Comparison of ENCODE assay signal across 31 cellular contexts in genomic region chr15:79957741-79958140, GRCh38. TPM values are rescaled to one million over a fixed set of nuclear protein-coding genes. Genes with fewer than 3 reads are reported as not detected.
"Had no signal": no experiment of that assay in that cellular context is flagged by ENCODE, and none has a peak within 500 bp of the region (broad histone marks: within the 10 kb centered on the region; RNA-seq: fewer than 3 reads in every experiment).

No MANE protein-coding gene starts in this region.

- H3K36me3 Mint-ChIP-seq: mesothelial cell of epicardium had no signal

- DNase-seq: activated CD4-positive, alpha-beta T cell treated with anti-CD3 and anti-CD28 coated beads for 1 hour; activated CD4-positive, alpha-beta T cell treated with anti-CD3 and anti-CD28 coated beads, Interleukin-2, amount 50 U/mL, for 1 hour; activated CD8-positive, alpha-beta T cell treated with anti-CD3 and anti-CD28 coated beads, Interleukin-2, amount 10 ng/mL, durations not matched to agents 7 days and 5 days; activated gamma-delta T cell treated with Interleukin-2 at 50 U/mL for 16 hours; activated T-cell treated with anti-CD3 and anti-CD28 coated beads, Interleukin-2, amount 50 U/mL, for 1 hour; adrenal gland; colonic mucosa; dorsolateral prefrontal cortex; effector memory CD8-positive, alpha-beta T cell; head of caudate nucleus; hypothalamus; left ventricle myocardium superior; mammary epithelial cell; naive thymus-derived CD8-positive, alpha-beta T cell; retina; stimulated activated CD4-positive, alpha-beta T cell treated with anti-CD3 and anti-CD28 coated beads, Interleukin-1b, Interleukin-23, amount 100 ng/mL, for 48 hours; stimulated activated naive CD8-positive, alpha-beta T cell treated with anti-CD3 and anti-CD28 coated beads, Interleukin-15, amount 100 ng/mL, for 72 hours had no signal

- H3K27ac Mint-ChIP-seq: activated CD8-positive, alpha-beta T cell treated with anti-CD3 and anti-CD28 coated beads, Interleukin-2, amount 10 ng/mL, durations not matched to agents 7 days and 5 days; activated naive CD8-positive, alpha-beta T cell; effector memory CD8-positive, alpha-beta T cell; mesothelial cell of epicardium; naive thymus-derived CD8-positive, alpha-beta T cell; progenitor cell of endocrine pancreas; T-helper 2 cell treated with Interferon-gamma antibody and Interleukin-4, amounts not matched to agents 5 μg/mL and 100 μg/mL, for 36 hours had no signal

- H3K4me3 Mint-ChIP-seq: activated CD8-positive, alpha-beta T cell treated with anti-CD3 and anti-CD28 coated beads, Interleukin-2, amount 10 ng/mL, durations not matched to agents 7 days and 5 days; activated naive CD8-positive, alpha-beta T cell; central memory CD8-positive, alpha-beta T cell; effector memory CD8-positive, alpha-beta T cell; mesothelial cell of epicardium; naive thymus-derived CD8-positive, alpha-beta T cell; stimulated activated naive CD8-positive, alpha-beta T cell treated with anti-CD3 and anti-CD28 coated beads, Interleukin-15, amount 100 ng/mL, for 72 hours; T-helper 2 cell treated with Interferon-gamma antibody and Interleukin-4, amounts not matched to agents 5 μg/mL and 100 μg/mL, for 36 hours had no signal

- H3K4me1 ChIP-seq: adrenal gland, breast epithelium, colonic mucosa, gastroesophageal sphincter, suprapubic skin, tibial nerve had no signal

- ATAC-seq: activated CD8-positive, alpha-beta T cell treated with anti-CD3 and anti-CD28 coated beads, Interleukin-2, amount 10 ng/mL, durations not matched to agents 7 days and 5 days; effector memory CD8-positive, alpha-beta T cell; esophagus mucosa; gastroesophageal sphincter; left ventricle myocardium superior; naive thymus-derived CD8-positive, alpha-beta T cell; stimulated activated naive CD8-positive, alpha-beta T cell treated with anti-CD3 and anti-CD28 coated beads, Interleukin-15, amount 100 ng/mL, for 72 hours had no signal

- FAIRE-seq: endothelial cell of umbilical vein, islet of Langerhans had no signal

- H3K36me3 ChIP-seq: adrenal gland, breast epithelium, colonic mucosa, gastroesophageal sphincter, suprapubic skin, tibial nerve had no signal

- H3K27me3 ChIP-seq: adrenal gland, breast epithelium, colonic mucosa, dorsolateral prefrontal cortex, gastroesophageal sphincter, suprapubic skin, tibial nerve had no signal

- H3K4me3 ChIP-seq: adrenal gland, breast epithelium, colonic mucosa, dorsolateral prefrontal cortex, gastroesophageal sphincter, suprapubic skin, tibial nerve had no signal

- H3K9me3 ChIP-seq: adrenal gland, breast epithelium, colonic mucosa, gastroesophageal sphincter, suprapubic skin, tibial nerve had no signal

- H3K27ac ChIP-seq: adrenal gland, breast epithelium, colonic mucosa, dorsolateral prefrontal cortex, gastroesophageal sphincter, suprapubic skin, tibial nerve, VCaP had no signal

- H3K27me3 Mint-ChIP-seq: activated naive CD8-positive, alpha-beta T cell; central memory CD8-positive, alpha-beta T cell; effector memory CD8-positive, alpha-beta T cell; naive thymus-derived CD8-positive, alpha-beta T cell; progenitor cell of endocrine pancreas; stimulated activated naive CD8-positive, alpha-beta T cell treated with anti-CD3 and anti-CD28 coated beads, Interleukin-15, amount 100 ng/mL, for 72 hours had no signal

RNA-seq across cellular contexts. Expression of gene BCL2A1, which starts 13.3 kb away (rescaled TPM):
- total RNA-seq: endothelial cell of umbilical vein, esophagus mucosa, osteoblast, progenitor cell of endocrine pancreas had no signal
- polyA plus RNA-seq: endothelial cell of umbilical vein had no signal
